ENCODE assay signal across 20 cellular contexts in genomic region chr5:126865299-126865698, GRCh38.
DNase-seq lines count a peak whose midpoint lies in the region; ATAC-seq and TF ChIP-seq lines count a peak whose summit lies in the region.
"Had no signal": no experiment of that assay in that cellular context is flagged by ENCODE, and none has a peak within 500 bp of the region (broad histone marks: within the 10 kb centered on the region; RNA-seq: fewer than 3 reads in every experiment).

No MANE protein-coding gene starts in this region.

- no peaks in the 10 kb centered on the region for H3K27me3 Mint-ChIP-seq in HFFc6 (ENCODE audit: insufficient read depth)
- H3K27me3 Mint-ChIP-seq: activated naive CD8-positive, alpha-beta T cell had no signal

- peaks cover 8% of the 10 kb centered on the region for H3K4me1 ChIP-seq in ACC112 (ENCODE audit: control insufficient read depth, insufficient read depth, low read length, unreplicated experiment)
- no peaks in the 10 kb centered on the region; the same call in 1 of the 2 replicates for H3K4me1 ChIP-seq in BE2C
- H3K4me1 ChIP-seq: A549, HAP-1 had no signal

- H3K36me3 ChIP-seq in ACC112 (ENCODE audit: insufficient read depth, low read length) (no peaks in the 10 kb centered on the region), BE2C (peaks cover under 1% of the 10 kb centered on the region; the same call in 1 of the 2 replicates)
- H3K36me3 ChIP-seq: esophagus squamous epithelium, HAP-1 had no signal

- no peak overlapping the region for H2AFZ ChIP-seq in ACC112 (ENCODE audit: low read length, unreplicated experiment)

- DNase-seq in HFFc6: peak; percentile 83
- peak; percentile 82 for DNase-seq in astrocyte of the spinal cord (ENCODE audit: low read depth, low spot score)
- DNase-seq in glomerular visceral epithelial cell (ENCODE audit: extremely low spot score): peak; percentile 26
- DNase-seq in NCI-H2081 (lab: John Stamatoyannopoulos, UW): no peak
- DNase-seq in BE2C: no peak
- no peak for DNase-seq in stimulated activated CD4-positive, alpha-beta T cell treated with anti-CD3 and anti-CD28 coated beads, Interleukin-4, amount 100 ng/mL, for 1 hour
- DNase-seq: activated CD4-positive, alpha-beta T cell treated with anti-CD3 and anti-CD28 coated beads for 1 hour; esophagus squamous epithelium; KG1; mesendoderm; NCI-H187; NCI-H748 treated with DMSO at 0.1 percent for 48 hours; nucleus accumbens; stimulated activated naive CD8-positive, alpha-beta T cell treated with anti-CD3 and anti-CD28 coated beads, Interleukin-15, amount 100 ng/mL, for 72 hours had no signal

- no peaks in the 10 kb centered on the region for H3K9me3 ChIP-seq in BE2C
- H3K9me3 ChIP-seq: A549, esophagus squamous epithelium, HAP-1 had no signal

- in situ Hi-C loops in astrocyte of the spinal cord (cut with HindIII; ENCODE audit: low sequenced_read_pairs): no loop called here

- H3K27ac Mint-ChIP-seq in HFFc6: peak overlapping the region; percentile 79
- H3K27ac Mint-ChIP-seq: activated naive CD8-positive, alpha-beta T cell; stimulated activated naive CD8-positive, alpha-beta T cell treated with anti-CD3 and anti-CD28 coated beads, Interleukin-15, amount 100 ng/mL, for 72 hours had no signal

- ATAC-seq in HG03520 (IDR thresholded peaks at IDR 0.05; ENCODE audit: unreplicated experiment): no peak
- ATAC-seq: A549; stimulated activated naive CD8-positive, alpha-beta T cell treated with anti-CD3 and anti-CD28 coated beads, Interleukin-15, amount 100 ng/mL, for 72 hours had no signal

- H3K4me3 ChIP-seq in ACC112 (ENCODE audit: low read depth, low read length) (no peak overlapping the region), astrocyte of the spinal cord (ENCODE audit: low read depth, low read length) (no peak overlapping the region), BE2C (ENCODE audit: low read depth, low read length) (no peak overlapping the region)
- H3K4me3 ChIP-seq: A549, coronary artery, esophagus squamous epithelium, HAP-1 had no signal

- H3K4me3 Mint-ChIP-seq in HFFc6: no peak overlapping the region; the same call in 1 of the 2 replicates
- H3K4me3 Mint-ChIP-seq: activated naive CD8-positive, alpha-beta T cell; stimulated activated naive CD8-positive, alpha-beta T cell treated with anti-CD3 and anti-CD28 coated beads, Interleukin-15, amount 100 ng/mL, for 72 hours had no signal

- no peak for TF ChIP-seq CTCF in HFFc6 (IDR thresholded peaks at IDR 0.05)
- no peak for TF ChIP-seq CTCF in astrocyte of the spinal cord (IDR thresholded peaks at IDR 0.05; ENCODE audit: low read depth, low read length)
- TF ChIP-seq CTCF in BE2C (IDR thresholded peaks at IDR 0.05; ENCODE audit: low read depth, low read length): no peak

- no peaks in the 10 kb centered on the region for H3K27me3 ChIP-seq in ACC112 (ENCODE audit: insufficient read depth, low read length)
- H3K27me3 ChIP-seq in BE2C: no peaks in the 10 kb centered on the region

- H3K27ac ChIP-seq in ACC112 (ENCODE audit: low read depth, low read length): peak overlapping the region; percentile 10; the same call in 1 of the 2 replicates
- H3K27ac ChIP-seq: A549, coronary artery, esophagus squamous epithelium had no signal

- H3K4me1 Mint-ChIP-seq in HFFc6 (ENCODE audit: low read depth): peaks cover 23% of the 10 kb centered on the region

- peaks cover 2% of the 10 kb centered on the region; the same call in 1 of the 2 replicates for H3K36me3 Mint-ChIP-seq in HFFc6 (ENCODE audit: low read depth)

- no peaks in the 10 kb centered on the region for H3K9me3 Mint-ChIP-seq in HFFc6
- H3K9me3 Mint-ChIP-seq: stimulated activated naive CD8-positive, alpha-beta T cell treated with anti-CD3 and anti-CD28 coated beads, Interleukin-15, amount 100 ng/mL, for 72 hours had no signal

- H3K79me2 ChIP-seq in ACC112 (ENCODE audit: control insufficient read depth, insufficient read depth, low read length, unreplicated experiment): no peaks in the 10 kb centered on the region

Comparison
In these comparisons a context has a peak if more than half of its experiments do, and no peak if none do; other contexts are left out.
1. DNase-seq: peak in HFFc6 (single experiment), astrocyte of the spinal cord (single experiment) and glomerular visceral epithelial cell (single experiment); none in NCI-H2081 (0 of 2), BE2C (single experiment) and stimulated activated CD4-positive, alpha-beta T cell treated with anti-CD3 and anti-CD28 coated beads, Interleukin-4, amount 100 ng/mL, for 1 hour (single experiment).